ENCODE assay signal across 8 cellular contexts in the genomic region with DNA sequence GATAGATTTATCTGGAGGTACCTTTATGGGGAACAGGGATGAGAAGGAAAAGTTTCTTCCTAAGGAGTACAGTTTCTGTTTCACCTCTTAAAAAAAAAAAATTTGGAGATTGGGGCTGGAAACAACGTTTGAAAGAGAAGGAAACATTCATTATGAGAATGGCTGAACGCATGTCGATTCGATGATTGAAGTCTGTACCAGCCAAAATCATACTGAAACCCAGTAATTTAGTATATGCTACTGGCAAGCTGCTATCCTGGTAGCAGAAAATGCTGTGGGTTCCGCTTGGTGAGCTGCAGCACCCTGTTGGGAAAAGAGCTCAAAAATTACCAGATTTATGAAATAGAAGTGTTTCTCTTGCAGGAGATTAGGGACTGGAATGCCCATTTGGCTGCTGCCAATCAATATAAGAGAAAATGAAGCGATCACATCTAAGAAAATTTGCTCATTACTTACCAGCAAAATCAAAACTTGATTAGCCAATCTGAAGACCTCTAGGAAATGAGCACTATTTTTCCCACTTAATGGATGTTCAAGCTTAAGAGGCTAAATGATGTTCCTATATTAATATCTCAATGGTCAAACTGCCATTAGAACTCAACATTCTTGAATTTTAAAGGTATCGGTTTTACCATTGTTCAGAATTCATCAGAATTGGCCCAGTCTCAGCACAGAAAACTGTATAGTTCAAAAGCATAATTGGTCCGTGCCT. TPM values are rescaled to one million over a fixed set of nuclear protein-coding genes. Genes with fewer than 3 reads are reported as not detected.
DNase-seq lines count a peak whose midpoint lies in the region; ATAC-seq lines count a peak whose summit lies in the region.

No MANE protein-coding gene starts in this region.

- H3K27me3 Mint-ChIP-seq in activated T-helper 1 cell treated with anti-CD3 and anti-CD28 coated beads, Interleukin-12 subunit alpha, Interleukin-12 subunit beta, Interleukin-2, Interleukin-4 antibody, amounts not matched to agents 30 ng/mL and 10 ng/mL and 1 ng/mL, durations not matched to agents 14 hours and 24 hours and 36 hours (ENCODE audit: insufficient read depth), result peaks cover 14% of the 10 kb centered on the region
- H3K27me3 Mint-ChIP-seq in stimulated activated naive CD8-positive, alpha-beta T cell treated with anti-CD3 and anti-CD28 coated beads, Interleukin-15, Interleukin-2, amounts not matched to agents 100 ng/mL and 50 ng/mL, for 24 hours, result no peaks in the 10 kb centered on the region

- H3K9ac ChIP-seq in iPS-15b (ENCODE audit: low read depth, low read length), result peak overlapping the region; percentile 91

- intact Hi-C loops in activated T-helper 1 cell treated with anti-CD3 and anti-CD28 coated beads, Interleukin-12 subunit alpha, Interleukin-12 subunit beta, Interleukin-2, Interleukin-4 antibody, amounts not matched to agents 30 ng/mL and 10 ng/mL and 1 ng/mL, durations not matched to agents 14 hours and 24 hours and 36 hours (cut with micrococcal nuclease), result loop anchor here (1.0 to 5.0 kb wide), 8 partner anchors 21 to 1163 kb away; a partner anchor contains a TSS

- H3K36me3 ChIP-seq in iPS-15b (ENCODE audit: control insufficient read depth, insufficient read depth, low read length), result no peaks in the 10 kb centered on the region

- peaks cover 34% of the 10 kb centered on the region for H3K4me1 ChIP-seq in iPS-15b (ENCODE audit: control insufficient read depth, insufficient read depth, low read length)

- H3K4me3 ChIP-seq in iPS-15b (ENCODE audit: low read depth, low read length), result peak overlapping the region; percentile 59

- H3K4me3 Mint-ChIP-seq in activated T-helper 1 cell treated with anti-CD3 and anti-CD28 coated beads, Interleukin-12 subunit alpha, Interleukin-12 subunit beta, Interleukin-2, Interleukin-4 antibody, amounts not matched to agents 30 ng/mL and 10 ng/mL and 1 ng/mL, durations not matched to agents 14 hours and 24 hours and 36 hours, result peak overlapping the region; percentile 86
- H3K4me3 Mint-ChIP-seq in stimulated activated naive CD8-positive, alpha-beta T cell treated with anti-CD3 and anti-CD28 coated beads, Interleukin-15, Interleukin-2, amounts not matched to agents 100 ng/mL and 50 ng/mL, for 24 hours, result peak overlapping the region; percentile 92

- ATAC-seq in HG03159 (IDR thresholded peaks at IDR 0.05; ENCODE audit: unreplicated experiment), result peak; percentile 39

- H3K27ac Mint-ChIP-seq in activated T-helper 1 cell treated with anti-CD3 and anti-CD28 coated beads, Interleukin-12 subunit alpha, Interleukin-12 subunit beta, Interleukin-2, Interleukin-4 antibody, amounts not matched to agents 30 ng/mL and 10 ng/mL and 1 ng/mL, durations not matched to agents 14 hours and 24 hours and 36 hours, result peak overlapping the region; percentile 93
- peak overlapping the region; percentile 98 for H3K27ac Mint-ChIP-seq in stimulated activated naive CD8-positive, alpha-beta T cell treated with anti-CD3 and anti-CD28 coated beads, Interleukin-15, Interleukin-2, amounts not matched to agents 100 ng/mL and 50 ng/mL, for 24 hours

- H3K36me3 Mint-ChIP-seq in activated T-helper 1 cell treated with anti-CD3 and anti-CD28 coated beads, Interleukin-12 subunit alpha, Interleukin-12 subunit beta, Interleukin-2, Interleukin-4 antibody, amounts not matched to agents 30 ng/mL and 10 ng/mL and 1 ng/mL, durations not matched to agents 14 hours and 24 hours and 36 hours (ENCODE audit: low read depth), result no peaks in the 10 kb centered on the region
- H3K36me3 Mint-ChIP-seq in stimulated activated naive CD8-positive, alpha-beta T cell treated with anti-CD3 and anti-CD28 coated beads, Interleukin-15, Interleukin-2, amounts not matched to agents 100 ng/mL and 50 ng/mL, for 24 hours (ENCODE audit: low read depth), result peaks cover 9% of the 10 kb centered on the region

- DNase-seq in stimulated activated CD4-positive, alpha-beta T cell treated with anti-CD3 and anti-CD28 coated beads, Interleukin-15, amount 100 ng/mL, for 24 hours, result peak; percentile 58
- DNase-seq in stimulated activated CD4-positive, alpha-beta T cell treated with anti-CD3 and anti-CD28 coated beads, Interleukin-12 subunit alpha, Interleukin-12 subunit beta, amount 100 ng/mL, for 4 hours, result no peak
- no peak for DNase-seq in activated T-helper 1 cell treated with anti-CD3 and anti-CD28 coated beads, Interleukin-12 subunit alpha, Interleukin-12 subunit beta, Interleukin-2, Interleukin-4 antibody, amounts not matched to agents 30 ng/mL and 10 ng/mL and 1 ng/mL, durations not matched to agents 14 hours and 24 hours and 36 hours (ENCODE audit: low spot score)
- DNase-seq in SKM-1 (lab: John Stamatoyannopoulos, UW; ENCODE audit: unreplicated experiment), result no peak
- no peak for DNase-seq in ecto neural progenitor cell (ENCODE audit: low spot score)

- H3K27me3 ChIP-seq in iPS-15b (ENCODE audit: control insufficient read depth, insufficient read depth, low read length), result no peaks in the 10 kb centered on the region

- H3K9me3 Mint-ChIP-seq in activated T-helper 1 cell treated with anti-CD3 and anti-CD28 coated beads, Interleukin-12 subunit alpha, Interleukin-12 subunit beta, Interleukin-2, Interleukin-4 antibody, amounts not matched to agents 30 ng/mL and 10 ng/mL and 1 ng/mL, durations not matched to agents 14 hours and 24 hours and 36 hours, result no peaks in the 10 kb centered on the region
- H3K9me3 Mint-ChIP-seq in stimulated activated naive CD8-positive, alpha-beta T cell treated with anti-CD3 and anti-CD28 coated beads, Interleukin-15, Interleukin-2, amounts not matched to agents 100 ng/mL and 50 ng/mL, for 24 hours, result no peaks in the 10 kb centered on the region

- peaks cover 29% of the 10 kb centered on the region for H3K4me1 Mint-ChIP-seq in activated T-helper 1 cell treated with anti-CD3 and anti-CD28 coated beads, Interleukin-12 subunit alpha, Interleukin-12 subunit beta, Interleukin-2, Interleukin-4 antibody, amounts not matched to agents 30 ng/mL and 10 ng/mL and 1 ng/mL, durations not matched to agents 14 hours and 24 hours and 36 hours (ENCODE audit: low read depth)
- H3K4me1 Mint-ChIP-seq in stimulated activated naive CD8-positive, alpha-beta T cell treated with anti-CD3 and anti-CD28 coated beads, Interleukin-15, Interleukin-2, amounts not matched to agents 100 ng/mL and 50 ng/mL, for 24 hours (ENCODE audit: low read depth), result peaks cover 59% of the 10 kb centered on the region

- H3K9me3 ChIP-seq in iPS-15b (ENCODE audit: control insufficient read depth, insufficient read depth, low read length), result no peaks in the 10 kb centered on the region

RNA-seq across cellular contexts. Expression of a gene that starts 1.1 kb away (rescaled TPM):
- 51.4 and 61.4 TPM in 2 replicates for total RNA-seq in activated T-helper 1 cell treated with anti-CD3 and anti-CD28 coated beads, Interleukin-12 subunit alpha, Interleukin-12 subunit beta, Interleukin-2, Interleukin-4 antibody, amounts not matched to agents 30 ng/mL and 10 ng/mL and 1 ng/mL, durations not matched to agents 14 hours and 24 hours and 36 hours
